In the genomic region with DNA sequence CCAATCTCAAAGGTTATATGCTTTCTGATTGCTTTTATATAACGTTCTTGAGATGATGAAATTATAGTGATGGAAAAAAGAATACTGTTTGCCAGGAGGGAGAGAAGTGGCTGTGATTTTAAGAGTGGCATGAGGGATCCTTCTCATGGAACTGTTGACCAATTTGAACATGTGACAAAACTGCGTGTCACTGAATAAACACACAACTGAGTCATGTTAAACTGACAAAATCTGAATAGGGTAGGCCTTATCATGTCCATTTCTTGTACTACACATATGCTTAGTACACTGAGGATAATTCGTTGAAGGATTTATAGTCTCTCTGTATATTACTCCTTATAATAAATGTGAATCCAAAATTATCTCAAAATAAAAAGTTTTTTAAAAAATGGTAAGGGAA, we compare ENCODE assay signal across 25 cellular contexts. TPM values are rescaled to one million over a fixed set of nuclear protein-coding genes. Genes with fewer than 3 reads are reported as not detected.
DNase-seq lines count a peak whose midpoint lies in the region; ATAC-seq and TF ChIP-seq lines count a peak whose summit lies in the region.
"Had no signal": no experiment of that assay in that cellular context is flagged by ENCODE, and none has a peak within 500 bp of the region (broad histone marks: within the 10 kb centered on the region; RNA-seq: fewer than 3 reads in every experiment).

No MANE protein-coding gene starts in this region.

- H3K4me3 Mint-ChIP-seq in Calu3 (ENCODE audit: low read depth, unreplicated experiment) = no peak overlapping the region
- H3K4me3 Mint-ChIP-seq: activated CD4-positive, alpha-beta T cell treated with anti-CD3 and anti-CD28 coated beads for 36 hours; activated T-helper 1 cell treated with anti-CD3 and anti-CD28 coated beads, Interleukin-12 subunit alpha, Interleukin-12 subunit beta, Interleukin-2, Interleukin-4 antibody, amounts not matched to agents 30 ng/mL and 10 ng/mL and 1 ng/mL, durations not matched to agents 14 hours and 24 hours and 36 hours; naive thymus-derived CD4-positive, alpha-beta T cell; stimulated activated naive B cell treated with anti-CD40 and anti-IgM and Interleukin-4, amounts not matched to agents 10 μg/mL and 1 μg/mL and 100 μg/mL, for 72 hours had no signal

- DNase-seq in Calu3 (no peak), LHCN-M2 (ENCODE audit: low read depth) (peak; percentile 30), foreskin fibroblast (peak; percentile 10 to 40), SIG-M5 treated with dmso at 0.1 percent for 504 hours (lab: John Stamatoyannopoulos, UW; ENCODE audit: unreplicated experiment) (no peak), DMS153 (lab: John Stamatoyannopoulos, UW) (no peak)
- DNase-seq: activated CD4-positive, alpha-beta T cell treated with anti-CD3 and anti-CD28 coated beads for 36 hours; C1 segment of cervical spinal cord; effector CD4-positive, alpha-beta T cell; mesendoderm; naive thymus-derived CD4-positive, alpha-beta T cell; NCI-H748 treated with DMSO at 0.1 percent for 48 hours; pancreas; SHP77; stimulated activated naive B cell treated with anti-CD40 and anti-IgM and Interleukin-4, amounts not matched to agents 10 μg/mL and 1 μg/mL and 100 μg/mL, for 72 hours had no signal

- H3K4me1 Mint-ChIP-seq in Calu3 (ENCODE audit: low read depth, unreplicated experiment) = peaks cover 13% of the 10 kb centered on the region
- H3K4me1 Mint-ChIP-seq: activated CD4-positive, alpha-beta T cell treated with anti-CD3 and anti-CD28 coated beads for 36 hours; naive thymus-derived CD4-positive, alpha-beta T cell had no signal

- H3K4me3 ChIP-seq in foreskin fibroblast (ENCODE audit: low read depth in 1 of 2, low read length in 2 of 2) = no peak overlapping the region
- H3K4me3 ChIP-seq: esophagus muscularis mucosa, GM12878, pancreas had no signal

- peak overlapping the region; percentile 52 for H3K27ac Mint-ChIP-seq in Calu3 (ENCODE audit: unreplicated experiment)
- H3K27ac Mint-ChIP-seq: activated CD4-positive, alpha-beta T cell treated with anti-CD3 and anti-CD28 coated beads for 36 hours; activated naive CD4-positive, alpha-beta T cell treated with anti-CD3 and anti-CD28 coated beads, Interleukin-2, amount 50 U/mL, for 72 hours; activated T-helper 1 cell treated with anti-CD3 and anti-CD28 coated beads, Interleukin-12 subunit alpha, Interleukin-12 subunit beta, Interleukin-2, Interleukin-4 antibody, amounts not matched to agents 30 ng/mL and 10 ng/mL and 1 ng/mL, durations not matched to agents 14 hours and 24 hours and 36 hours; naive thymus-derived CD4-positive, alpha-beta T cell; stimulated activated naive B cell treated with anti-CD40 and anti-IgM and Interleukin-4, amounts not matched to agents 10 μg/mL and 1 μg/mL and 100 μg/mL, for 72 hours had no signal

- peak; percentile 7 for ATAC-seq in GM21423 (IDR thresholded peaks at IDR 0.05; ENCODE audit: unreplicated experiment)
- no peak for ATAC-seq in HG03442 (IDR thresholded peaks at IDR 0.05; ENCODE audit: unreplicated experiment)
- ATAC-seq in HG03025 (IDR thresholded peaks at IDR 0.05; ENCODE audit: low FRiP score, unreplicated experiment) = no peak
- ATAC-seq: activated CD4-positive, alpha-beta T cell treated with anti-CD3 and anti-CD28 coated beads for 36 hours; activated naive CD4-positive, alpha-beta T cell treated with anti-CD3 and anti-CD28 coated beads, Interleukin-2, amount 50 U/mL, for 72 hours; naive thymus-derived CD4-positive, alpha-beta T cell; sciatic nerve had no signal

- BruUV-seq in Calu3 (replicated peaks; lab: Mats Ljungman, UMichigan) = no TSS peak

- H3K9me3 Mint-ChIP-seq in Calu3 (ENCODE audit: low read depth, unreplicated experiment) = no peaks in the 10 kb centered on the region

- TF ChIP-seq CTCF in Calu3 (IDR thresholded peaks at IDR 0.05; ENCODE audit: unreplicated experiment) (no peak), foreskin fibroblast (IDR thresholded peaks at IDR 0.05; ENCODE audit: low read depth, low read length) (no peak)

- intact Hi-C loops in Calu3 (cut with micrococcal nuclease; ENCODE audit: unreplicated experiment) = no loop called here

- no peaks in the 10 kb centered on the region for H3K36me3 Mint-ChIP-seq in Calu3 (ENCODE audit: insufficient read depth, unreplicated experiment)
- H3K36me3 Mint-ChIP-seq: activated naive CD4-positive, alpha-beta T cell treated with anti-CD3 and anti-CD28 coated beads, Interleukin-2, amount 50 U/mL, for 72 hours; naive thymus-derived CD4-positive, alpha-beta T cell; stimulated activated naive B cell treated with anti-CD40 and anti-IgM and Interleukin-4, amounts not matched to agents 10 μg/mL and 1 μg/mL and 100 μg/mL, for 72 hours had no signal

- H3K27me3 Mint-ChIP-seq in Calu3 (ENCODE audit: unreplicated experiment) = no peaks in the 10 kb centered on the region

- CTCF ChIA-PET in Calu3 (lab: Charles Lee) = no interaction called here

RNA-seq across cellular contexts. Expression of a gene that starts 22.2 kb away (rescaled TPM):
- total RNA-seq in Calu3 (2022) (16.4 and 17.8 TPM in 2 replicates), LHCN-M2 (2014; rRNA removed) (8.8 and 11.3 TPM in 2 replicates)
- polyA plus RNA-seq in LHCN-M2 (2012) = 2.3 TPM
- polyA plus RNA-seq: naive thymus-derived CD4-positive, alpha-beta T cell had no signal

RNA-seq across cellular contexts. Expression of a gene that starts 29.7 kb away (rescaled TPM):
- not detected in 2 replicates for total RNA-seq in Calu3 (2022)
- not detected in 2 replicates for total RNA-seq in LHCN-M2 (2014; rRNA removed)
- not detected for polyA plus RNA-seq in LHCN-M2 (2012)
- total RNA-seq: activated CD4-positive, alpha-beta T cell treated with anti-CD3 and anti-CD28 coated beads for 36 hours; activated naive CD4-positive, alpha-beta T cell treated with anti-CD3 and anti-CD28 coated beads, Interleukin-2, amount 50 U/mL, for 72 hours; activated T-helper 1 cell treated with anti-CD3 and anti-CD28 coated beads, Interleukin-12 subunit alpha, Interleukin-12 subunit beta, Interleukin-2, Interleukin-4 antibody, amounts not matched to agents 30 ng/mL and 10 ng/mL and 1 ng/mL, durations not matched to agents 14 hours and 24 hours and 36 hours; astrocyte; cerebellum; esophagus muscularis mucosa; GM12878; kidney epithelial cell; naive thymus-derived CD4-positive, alpha-beta T cell; pancreas; sciatic nerve had no signal
- polyA plus RNA-seq: GM12878; naive thymus-derived CD4-positive, alpha-beta T cell had no signal

Comparison
In these comparisons a context has a peak if more than half of its experiments do, and no peak if none do; other contexts are left out.
1. DNase-seq: peak in LHCN-M2 (single experiment) and foreskin fibroblast (2 of 2); none in Calu3 (single experiment), SIG-M5 treated with dmso at 0.1 percent for 504 hours (single experiment) and DMS153 (single experiment).